ENCODE assay signal across 12 cellular contexts in the genomic region with DNA sequence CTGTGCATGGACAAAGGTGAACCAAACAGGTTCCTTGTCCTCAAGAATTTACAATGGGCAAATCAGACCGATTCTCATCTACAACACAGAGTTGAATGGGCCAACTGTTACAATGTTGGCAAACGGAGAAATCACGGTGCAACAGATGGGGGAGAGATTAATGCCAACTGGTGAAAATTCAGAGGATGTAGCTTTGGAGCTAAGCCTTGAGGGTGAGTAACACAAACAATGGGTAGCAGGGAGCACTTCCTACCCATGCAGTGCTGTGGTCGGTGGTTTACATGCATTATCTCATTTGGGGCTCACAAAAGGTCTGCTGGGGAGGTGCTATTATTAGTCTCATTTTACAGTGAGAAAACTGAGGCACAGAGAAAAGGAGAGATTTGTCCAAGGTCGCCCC. TPM values are rescaled to one million over a fixed set of nuclear protein-coding genes. Genes with fewer than 3 reads are reported as not detected.
DNase-seq lines count a peak whose midpoint lies in the region; ATAC-seq, FAIRE-seq and TF ChIP-seq lines count a peak whose summit lies in the region.
"Had no signal": no experiment of that assay in that cellular context is flagged by ENCODE, and none has a peak within 500 bp of the region (broad histone marks: within the 10 kb centered on the region; RNA-seq: fewer than 3 reads in every experiment).

No MANE protein-coding gene starts in this region.

- no peaks in the 10 kb centered on the region for H3K36me3 ChIP-seq in KMS-11 (ENCODE audit: insufficient read depth)
- no peaks in the 10 kb centered on the region for H3K36me3 ChIP-seq in naive thymus-derived CD4-positive, alpha-beta T cell (ENCODE audit: control insufficient read depth in 2 of 3, insufficient read depth in 3 of 3, low read length in 3 of 3)
- H3K36me3 ChIP-seq: cardiac muscle cell, left ventricle myocardium inferior, SJSA1 had no signal

- ATAC-seq in naive thymus-derived CD4-positive, alpha-beta T cell = no peak
- ATAC-seq in HG02678 (IDR thresholded peaks at IDR 0.05; ENCODE audit: unreplicated experiment) = no peak

- intact Hi-C loops in activated CD4-positive, alpha-beta memory T cell treated with anti-CD3 and anti-CD28 coated beads for 36 hours (cut with micrococcal nuclease) = loop anchor here (5.0 kb wide), 2 partner anchors 259 to 711 kb away; partner anchors contain the start of gene SKAP2
- intact Hi-C loops in naive thymus-derived CD4-positive, alpha-beta T cell (cut with micrococcal nuclease) = loop anchor here (5.0 to 10.0 kb wide), 5 partner anchors 39 to 1511 kb away; partner anchors contain the start of genes HIBADH (in 1 of the 2) and SKAP2 (in 1 of the 2)

- no peak for TF ChIP-seq POLR2A in H54 (IDR thresholded peaks at IDR 0.05; ENCODE audit: low read depth, low read length)

- peaks cover 40% of the 10 kb centered on the region for H3K4me1 Mint-ChIP-seq in activated CD4-positive, alpha-beta memory T cell treated with anti-CD3 and anti-CD28 coated beads for 36 hours (ENCODE audit: low read depth)
- H3K4me1 Mint-ChIP-seq in naive thymus-derived CD4-positive, alpha-beta T cell = peaks cover 22 to 45% (median 43%) of the 10 kb centered on the region in 7 donors

- DNase-seq in DMS 273 treated with DMSO at 0.1 percent for 48 hours (lab: John Stamatoyannopoulos, UW) = peak; percentile 88
- DNase-seq in activated CD4-positive, alpha-beta memory T cell treated with anti-CD3 and anti-CD28 coated beads for 36 hours = no peak
- no peak for DNase-seq in naive thymus-derived CD4-positive, alpha-beta T cell
- no peak for DNase-seq in mesenteric fat pad (ENCODE audit: low spot score)
- no peak for DNase-seq in NCI-H510A treated with DMSO at 0.1 percent for 48 hours (lab: John Stamatoyannopoulos, UW)
- DNase-seq in H54 (ENCODE audit: insufficient read length, low spot score) = no peak
- DNase-seq: EL, left ventricle myocardium inferior had no signal

- no peak for TF ChIP-seq CTCF in KMS-11 (conservative IDR thresholded peaks at IDR 0.05; ENCODE audit: low read depth, low read length)

- H3K27ac ChIP-seq in KMS-11 = no peak overlapping the region; the same call in 1 of the 2 replicates
- H3K27ac ChIP-seq in naive thymus-derived CD4-positive, alpha-beta T cell (ENCODE audit: low read depth, low read length) = no peak overlapping the region
- H3K27ac ChIP-seq: cardiac muscle cell, SJSA1 had no signal

- peaks cover 31% of the 10 kb centered on the region for H3K4me1 ChIP-seq in KMS-11 (ENCODE audit: low read depth, poor library complexity, severe bottlenecking)
- H3K4me1 ChIP-seq in naive thymus-derived CD4-positive, alpha-beta T cell (ENCODE audit: control insufficient read depth in 2 of 2, insufficient read depth in 2 of 2, low read length in 2 of 2) = peaks cover 23 to 25% of the 10 kb centered on the region in 2 donors

- no peaks in the 10 kb centered on the region for H3K27me3 ChIP-seq in KMS-11 (ENCODE audit: insufficient read depth, low read depth)
- H3K27me3 ChIP-seq in naive thymus-derived CD4-positive, alpha-beta T cell (ENCODE audit: control insufficient read depth in 2 of 2, insufficient read depth in 2 of 2, low read length in 2 of 2) = no peaks in the 10 kb centered on the region
- H3K27me3 ChIP-seq: SJSA1 had no signal

- H3K9me3 ChIP-seq in naive thymus-derived CD4-positive, alpha-beta T cell (ENCODE audit: control insufficient read depth in 2 of 3, low read length in 3 of 3) = no peaks in the 10 kb centered on the region
- H3K9me3 ChIP-seq: left ventricle myocardium inferior, SJSA1 had no signal

- peaks cover 40% of the 10 kb centered on the region for H3K79me2 ChIP-seq in KMS-11 (ENCODE audit: insufficient read depth, low read depth)

- H2AFZ ChIP-seq in KMS-11 (ENCODE audit: low read depth) = peak overlapping the region; percentile 95; the same call in 1 of the 2 replicates

- no peak overlapping the region for H3K9ac ChIP-seq in KMS-11

- H3K4me3 Mint-ChIP-seq in activated CD4-positive, alpha-beta memory T cell treated with anti-CD3 and anti-CD28 coated beads for 36 hours = peak overlapping the region; percentile 84
- peak overlapping the region; percentile 85 to 94 (median 92) for H3K4me3 Mint-ChIP-seq in naive thymus-derived CD4-positive, alpha-beta T cell

- peak overlapping the region; percentile 83 for H3K4me2 ChIP-seq in KMS-11

- FAIRE-seq in H54 (lab: Jason Lieb, UNC) = no peak

- POLR2A ChIA-PET in activated CD4-positive, alpha-beta memory T cell treated with anti-CD3 and anti-CD28 coated beads for 36 hours (lab: Charles Lee) = interaction anchor here (0.8 to 8.6 kb wide), 9 partner anchors 10 to 53 kb away, joined by 3 to 69 read pairs (median 14); partner anchors contain the start of genes CBX3 and HNRNPA2B1
- POLR2A ChIA-PET in naive thymus-derived CD4-positive, alpha-beta T cell (lab: Charles Lee) = interaction anchor here (0.6 to 2.9 kb wide), 12 partner anchors 10 to 1599 kb away, joined by 3 to 73 read pairs (median 5); partner anchors contain the start of genes CBX3 and HNRNPA2B1

- CTCF ChIA-PET in activated CD4-positive, alpha-beta memory T cell treated with anti-CD3 and anti-CD28 coated beads for 36 hours (lab: Charles Lee) = interaction anchor here (1.2 to 2.6 kb wide), 11 partner anchors 16 to 258 kb away, joined by 3 to 17 read pairs (median 9); partner anchors contain the start of gene CBX3
- CTCF ChIA-PET in naive thymus-derived CD4-positive, alpha-beta T cell (lab: Charles Lee) = interaction anchor here (0.6 to 2.2 kb wide), 3 partner anchors 8 to 48 kb away, joined by 3 to 18 read pairs (median 3); partner anchors contain the start of gene HNRNPA2B1

- no peak overlapping the region for H3K4me3 ChIP-seq in KMS-11 (IDR thresholded peaks at IDR 0.05; ENCODE audit: insufficient read depth, low read depth, low read length)
- H3K4me3 ChIP-seq in naive thymus-derived CD4-positive, alpha-beta T cell (ENCODE audit: low read length) = no peak overlapping the region

- H3K36me3 Mint-ChIP-seq in activated CD4-positive, alpha-beta memory T cell treated with anti-CD3 and anti-CD28 coated beads for 36 hours = peaks cover 12% of the 10 kb centered on the region
- peaks cover 0 to 20% (median 0%) of the 10 kb centered on the region in 5 donors for H3K36me3 Mint-ChIP-seq in naive thymus-derived CD4-positive, alpha-beta T cell

- H3K27me3 Mint-ChIP-seq in activated CD4-positive, alpha-beta memory T cell treated with anti-CD3 and anti-CD28 coated beads for 36 hours = no peaks in the 10 kb centered on the region
- H3K27me3 Mint-ChIP-seq in naive thymus-derived CD4-positive, alpha-beta T cell = peaks cover 0 to under 1% (median 0%) of the 10 kb centered on the region in 5 donors

- peak overlapping the region; percentile 90 for H3K27ac Mint-ChIP-seq in activated CD4-positive, alpha-beta memory T cell treated with anti-CD3 and anti-CD28 coated beads for 36 hours
- H3K27ac Mint-ChIP-seq in naive thymus-derived CD4-positive, alpha-beta T cell = peak overlapping the region; percentile 62 to 95 (median 93)

- no peaks in the 10 kb centered on the region for H4K20me1 ChIP-seq in KMS-11 (ENCODE audit: insufficient read depth)

- H3K9me3 Mint-ChIP-seq in activated CD4-positive, alpha-beta memory T cell treated with anti-CD3 and anti-CD28 coated beads for 36 hours = no peaks in the 10 kb centered on the region
- peaks cover 0 to 5% (median 0%) of the 10 kb centered on the region in 11 donors for H3K9me3 Mint-ChIP-seq in naive thymus-derived CD4-positive, alpha-beta T cell

RNA-seq across cellular contexts. Expression of gene NFE2L3, which starts 0.9 kb away (rescaled TPM):
- total RNA-seq in activated CD4-positive, alpha-beta memory T cell treated with anti-CD3 and anti-CD28 coated beads for 36 hours = 10 to 100 TPM; 27.3 to 30.3 TPM
- 10 to 100 TPM in 1 of 5 experiments, 1 to 10 TPM in 4; 1.1 to 49.5 (median 4.5) TPM for total RNA-seq in naive thymus-derived CD4-positive, alpha-beta T cell
- 1 to 10 TPM; 2.6 to 4.8 TPM for polyA plus RNA-seq in naive thymus-derived CD4-positive, alpha-beta T cell
- total RNA-seq in mesenteric fat pad = 2.7 TPM

RNA-seq across cellular contexts. Expression of gene HNRNPA2B1, which starts 49.5 kb away (rescaled TPM):
- total RNA-seq in activated CD4-positive, alpha-beta memory T cell treated with anti-CD3 and anti-CD28 coated beads for 36 hours = 100 to 1,000 TPM; 906 to 929 TPM
- 100 to 1,000 TPM; 394 to 702 (median 437) TPM for total RNA-seq in naive thymus-derived CD4-positive, alpha-beta T cell
- polyA plus RNA-seq in naive thymus-derived CD4-positive, alpha-beta T cell = 100 to 1,000 TPM; 612 to 833 TPM
- 361 TPM for total RNA-seq in mesenteric fat pad

RNA-seq across cellular contexts. Expression of gene CBX3, which starts 50.4 kb away (rescaled TPM):
- 100 to 1,000 TPM; 278 to 281 TPM for total RNA-seq in activated CD4-positive, alpha-beta memory T cell treated with anti-CD3 and anti-CD28 coated beads for 36 hours
- total RNA-seq in naive thymus-derived CD4-positive, alpha-beta T cell = 100 to 1,000 TPM; 103 to 214 (median 155) TPM
- 100 to 1,000 TPM in 1 of 2 donors, 10 to 100 TPM in 1; 86.9 to 111 TPM for polyA plus RNA-seq in naive thymus-derived CD4-positive, alpha-beta T cell
- 102 TPM for total RNA-seq in mesenteric fat pad
